In genomic region chr1:59743324-59744108, GRCh38 we compare ENCODE assay signal across 13 cellular contexts.
DNase-seq lines count a peak whose midpoint lies in the region; ATAC-seq, FAIRE-seq and TF ChIP-seq lines count a peak whose summit lies in the region.
"Had no signal": no experiment of that assay in that cellular context is flagged by ENCODE, and none has a peak within 500 bp of the region (broad histone marks: within the 10 kb centered on the region; RNA-seq: fewer than 3 reads in every experiment).

No MANE protein-coding gene starts in this region.

- H3K4me3 Mint-ChIP-seq in brain = no peak overlapping the region
- H3K4me3 Mint-ChIP-seq: central memory CD8-positive, alpha-beta T cell; stimulated activated effector memory CD8-positive, alpha-beta T cell treated with anti-CD3 and anti-CD28 coated beads, Interleukin-12 subunit alpha, Interleukin-12 subunit beta, amount 100 ng/mL, for 72 hours; T-helper 17 cell had no signal

- no peak for FAIRE-seq in urothelium cell line (lab: Jason Lieb, UNC)

- WGBS in right cardiac atrium = 26% methylated on average over 3 of the region's 3 CpGs
- 48 to 62% methylated on average over 3 of the region's 3 CpGs for WGBS in sigmoid colon, 2 donors

- peaks cover 9% of the 10 kb centered on the region for H3K4me1 ChIP-seq in right cardiac atrium (ENCODE audit: control insufficient read depth, insufficient read depth, low read length)
- H3K4me1 ChIP-seq in sigmoid colon = peaks cover 0 to 17% (median 7%) of the 10 kb centered on the region in 4 donors

- in situ Hi-C loops in KBM-7 (cut with MboI; ENCODE audit: low pct_unique_long_range_greater_than_20kb, low sequenced_read_pairs) = no loop called here

- H3K9me3 Mint-ChIP-seq in brain = no peaks in the 10 kb centered on the region
- H3K9me3 Mint-ChIP-seq: central memory CD8-positive, alpha-beta T cell; stimulated activated effector memory CD8-positive, alpha-beta T cell treated with anti-CD3 and anti-CD28 coated beads, Interleukin-12 subunit alpha, Interleukin-12 subunit beta, amount 100 ng/mL, for 72 hours had no signal

- peak; percentile 89 to 90 for ATAC-seq in right cardiac atrium
- ATAC-seq: stimulated activated effector memory CD8-positive, alpha-beta T cell treated with anti-CD3 and anti-CD28 coated beads, Interleukin-12 subunit alpha, Interleukin-12 subunit beta, amount 100 ng/mL, for 72 hours; T-helper 17 cell had no signal

- TF ChIP-seq POLR2A in sigmoid colon (IDR thresholded peaks at IDR 0.05) = no peak

- DNase-seq in KBM-7 (peak; percentile 48), right cardiac atrium (peak in 1 of 3 donors; percentile 61), sigmoid colon (no peak), urothelium cell line (ENCODE audit: low spot score) (no peak), AG20443 (ENCODE audit: low spot score) (no peak)
- DNase-seq in stimulated activated CD4-positive, alpha-beta T cell treated with anti-CD3 and anti-CD28 coated beads, Interleukin-4, amount 100 ng/mL, for 1 hour = no peak
- no peak for DNase-seq in activated CD4-positive, alpha-beta T cell treated with anti-CD3 and anti-CD28 coated beads for 1 hour
- DNase-seq: activated T-cell treated with anti-CD3 and anti-CD28 coated beads, Interleukin-2, amount 50 U/mL, for 1 hour; NCI-H526 treated with DMSO at 0.1 percent for 48 hours; T-helper 17 cell had no signal

- H3K27me3 ChIP-seq in right cardiac atrium (ENCODE audit: control insufficient read depth, insufficient read depth) = no peaks in the 10 kb centered on the region
- H3K27me3 ChIP-seq in sigmoid colon = no peaks in the 10 kb centered on the region

- peak overlapping the region; percentile 99 for H3K27ac ChIP-seq in right cardiac atrium (ENCODE audit: low read length)
- peak overlapping the region; percentile 4 to 58 (median 52) for H3K27ac ChIP-seq in sigmoid colon

- H3K4me1 Mint-ChIP-seq in brain = peaks cover 23% of the 10 kb centered on the region
- H3K4me1 Mint-ChIP-seq: central memory CD8-positive, alpha-beta T cell; stimulated activated effector memory CD8-positive, alpha-beta T cell treated with anti-CD3 and anti-CD28 coated beads, Interleukin-12 subunit alpha, Interleukin-12 subunit beta, amount 100 ng/mL, for 72 hours; T-helper 17 cell had no signal

- no peak for TF ChIP-seq CTCF in brain (conservative IDR thresholded peaks at IDR 0.05)
- TF ChIP-seq CTCF in sigmoid colon (IDR thresholded peaks at IDR 0.05) = no peak

- H3K36me3 ChIP-seq in sigmoid colon = no peaks in the 10 kb centered on the region

- peak overlapping the region in 3 of 5 experiments; percentile 19 to 41 (median 23) for H3K27ac Mint-ChIP-seq in brain
- H3K27ac Mint-ChIP-seq: stimulated activated effector memory CD8-positive, alpha-beta T cell treated with anti-CD3 and anti-CD28 coated beads, Interleukin-12 subunit alpha, Interleukin-12 subunit beta, amount 100 ng/mL, for 72 hours; T-helper 17 cell had no signal

- H3K27me3 Mint-ChIP-seq in brain = no peaks in the 10 kb centered on the region
- H3K27me3 Mint-ChIP-seq: central memory CD8-positive, alpha-beta T cell; T-helper 17 cell had no signal

- H3K36me3 Mint-ChIP-seq in brain = no peaks in the 10 kb centered on the region
- H3K36me3 Mint-ChIP-seq: stimulated activated effector memory CD8-positive, alpha-beta T cell treated with anti-CD3 and anti-CD28 coated beads, Interleukin-12 subunit alpha, Interleukin-12 subunit beta, amount 100 ng/mL, for 72 hours had no signal

- no peak overlapping the region for H3K4me3 ChIP-seq in right cardiac atrium (ENCODE audit: low read length)
- H3K4me3 ChIP-seq in sigmoid colon = no peak overlapping the region

- H3K9me3 ChIP-seq in right cardiac atrium (ENCODE audit: control insufficient read depth, low read length) (no peaks in the 10 kb centered on the region), sigmoid colon (no peaks in the 10 kb centered on the region)

- TF ChIP-seq EP300 in sigmoid colon (IDR thresholded peaks at IDR 0.05) = no peak

- intact Hi-C loops in right cardiac atrium (cut with DNase I) = no loop called here
- intact Hi-C loops in sigmoid colon (cut with DNase I) = no loop called here
